Comparison of ENCODE assay signal across 19 cellular contexts in genomic region chr7:149070372-149071140, GRCh38.
"Had no signal": no experiment of that assay in that cellular context is flagged by ENCODE, and none has a peak within 500 bp of the region (broad histone marks: within the 10 kb centered on the region; RNA-seq: fewer than 3 reads in every experiment).

No MANE protein-coding gene starts in this region.

- H3K27me3 Mint-ChIP-seq: activated B cell treated with CpG ODN at 0.5 μM for 24 hours; activated CD4-positive, alpha-beta memory T cell treated with anti-CD3 and anti-CD28 coated beads, Interleukin-2, amount 10 ng/mL, durations not matched to agents 7 days and 5 days; activated CD8-positive, alpha-beta memory T cell treated with anti-CD3 and anti-CD28 coated beads, Interleukin-2, amount 10 ng/mL, durations not matched to agents 7 days and 5 days; activated naive CD8-positive, alpha-beta T cell treated with anti-CD3 and anti-CD28 coated beads, Interleukin-2, amount 10 ng/mL, durations not matched to agents 7 days and 5 days; brain had no signal

- H3K9me3 Mint-ChIP-seq: activated B cell treated with CpG ODN at 0.5 μM for 24 hours; activated CD4-positive, alpha-beta memory T cell treated with anti-CD3 and anti-CD28 coated beads, Interleukin-2, amount 10 ng/mL, durations not matched to agents 7 days and 5 days; activated naive CD8-positive, alpha-beta T cell treated with anti-CD3 and anti-CD28 coated beads, Interleukin-2, amount 10 ng/mL, durations not matched to agents 7 days and 5 days; brain; nephron progenitor cell had no signal

- H3K4me3 ChIP-seq: colonic mucosa, gastroesophageal sphincter, prostate gland, skin epidermis, thoracic aorta had no signal

- H3K9me3 ChIP-seq: colonic mucosa, gastroesophageal sphincter, heart right ventricle, left ventricle myocardium inferior, prostate gland, thoracic aorta had no signal

- H3K36me3 ChIP-seq: colonic mucosa, prostate gland had no signal

- H3K27ac Mint-ChIP-seq: activated B cell treated with CpG ODN at 0.5 μM for 24 hours; activated CD4-positive, alpha-beta memory T cell treated with anti-CD3 and anti-CD28 coated beads, Interleukin-2, amount 10 ng/mL, durations not matched to agents 7 days and 5 days; activated CD8-positive, alpha-beta memory T cell treated with anti-CD3 and anti-CD28 coated beads, Interleukin-2, amount 10 ng/mL, durations not matched to agents 7 days and 5 days; activated naive CD8-positive, alpha-beta T cell treated with anti-CD3 and anti-CD28 coated beads, Interleukin-2, amount 10 ng/mL, durations not matched to agents 7 days and 5 days; brain; nephron progenitor cell had no signal

- DNase-seq: activated B cell treated with CpG ODN at 0.5 μM for 24 hours; activated CD4-positive, alpha-beta memory T cell treated with anti-CD3 and anti-CD28 coated beads, Interleukin-2, amount 10 ng/mL, durations not matched to agents 7 days and 5 days; activated CD4-positive, alpha-beta T cell treated with anti-CD3 and anti-CD28 coated beads for 48 hours; activated CD8-positive, alpha-beta memory T cell treated with anti-CD3 and anti-CD28 coated beads, Interleukin-2, amount 10 ng/mL, durations not matched to agents 7 days and 5 days; activated naive CD4-positive, alpha-beta T cell treated with Interleukin-2 at 50 U/mL for 16 hours; activated naive CD8-positive, alpha-beta T cell treated with anti-CD3 and anti-CD28 coated beads, Interleukin-2, amount 10 ng/mL, durations not matched to agents 7 days and 5 days; central memory CD4-positive, alpha-beta T cell; colonic mucosa; heart right ventricle; left ventricle myocardium inferior; nephron progenitor cell; right cardiac atrium; stimulated activated CD4-positive, alpha-beta T cell treated with anti-CD3 and anti-CD28 coated beads, Interleukin-15, amount 100 ng/mL, for 24 hours; stimulated activated CD4-positive, alpha-beta T cell treated with anti-CD3 and anti-CD28 coated beads, Interleukin-2, amount 100 ng/mL, for 48 hours had no signal

- H3K27ac ChIP-seq: colonic mucosa, prostate gland, thoracic aorta had no signal

- H3K27me3 ChIP-seq: colonic mucosa, gastroesophageal sphincter, heart right ventricle had no signal

- H3K4me1 ChIP-seq: colonic mucosa, prostate gland had no signal

- H3K4me3 Mint-ChIP-seq: activated B cell treated with CpG ODN at 0.5 μM for 24 hours; activated CD4-positive, alpha-beta memory T cell treated with anti-CD3 and anti-CD28 coated beads, Interleukin-2, amount 10 ng/mL, durations not matched to agents 7 days and 5 days; activated CD8-positive, alpha-beta memory T cell treated with anti-CD3 and anti-CD28 coated beads, Interleukin-2, amount 10 ng/mL, durations not matched to agents 7 days and 5 days; activated naive CD8-positive, alpha-beta T cell treated with anti-CD3 and anti-CD28 coated beads, Interleukin-2, amount 10 ng/mL, durations not matched to agents 7 days and 5 days; brain; nephron progenitor cell had no signal

- H3K4me1 Mint-ChIP-seq: brain, nephron progenitor cell had no signal

- ATAC-seq: activated CD8-positive, alpha-beta memory T cell treated with anti-CD3 and anti-CD28 coated beads, Interleukin-2, amount 10 ng/mL, durations not matched to agents 7 days and 5 days; gastroesophageal sphincter had no signal
